ENCODE assay signal across 23 cellular contexts in the genomic region with DNA sequence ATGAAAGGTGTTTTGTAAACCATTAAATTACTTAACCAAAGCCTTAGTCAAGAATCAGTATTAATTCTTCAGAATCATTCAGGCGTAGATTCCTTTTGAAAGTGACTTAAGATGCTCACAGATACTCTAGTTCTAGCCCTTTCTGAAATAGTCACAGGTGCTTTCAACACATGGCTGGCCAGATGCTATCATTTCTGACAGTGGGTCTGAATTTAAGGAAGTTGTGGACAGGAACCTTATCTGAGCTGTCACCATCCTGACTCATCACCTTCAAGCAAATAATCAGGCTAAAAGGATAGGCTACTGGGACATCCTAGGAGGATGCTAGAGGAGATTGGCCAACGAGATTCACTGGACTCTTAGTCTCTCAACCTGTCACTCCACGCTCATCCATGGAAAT.
DNase-seq lines count a peak whose midpoint lies in the region; ATAC-seq and TF ChIP-seq lines count a peak whose summit lies in the region.
"Had no signal": no experiment of that assay in that cellular context is flagged by ENCODE, and none has a peak within 500 bp of the region (broad histone marks: within the 10 kb centered on the region; RNA-seq: fewer than 3 reads in every experiment).

No MANE protein-coding gene starts in this region.

- DNase-seq in NOMO-1 treated with DMSO at 0.1 percent for 48 hours (lab: John Stamatoyannopoulos, UW; ENCODE audit: unreplicated experiment) (peak; percentile 80), nephron progenitor cell (no peak), HPDE6-E6E7 (ENCODE audit: extremely low spot score) (no peak)
- no peak for DNase-seq in naive thymus-derived CD4-positive, alpha-beta T cell
- DNase-seq: activated CD8-positive, alpha-beta T cell treated with anti-CD3 and anti-CD28 coated beads, Interleukin-2, amount 10 ng/mL, durations not matched to agents 7 days and 5 days; activated T-cell treated with anti-CD3 and anti-CD28 coated beads for 4 hours; CD4-positive, CD25-positive, alpha-beta regulatory T cell; cerebellar nuclear complex; dorsolateral prefrontal cortex; glutamatergic neuron; lower lobe of right lung; NCI-H1417 treated with DMSO at 0.1 percent for 48 hours; NCI-H2081 treated with DMSO at 0.1 percent for 48 hours; NCI-H345; SHP77 treated with DMSO at 0.1 percent for 48 hours; stimulated activated CD8-positive, alpha-beta memory T cell treated with anti-CD3 and anti-CD28 coated beads, Interleukin-4, amount 100 ng/mL, for 48 hours; T-helper 1 cell; upper lobe of left lung had no signal

- CTCF ChIA-PET in naive thymus-derived CD4-positive, alpha-beta T cell (lab: Charles Lee) = no interaction called here

- intact Hi-C loops in naive thymus-derived CD4-positive, alpha-beta T cell (cut with micrococcal nuclease) = no loop called here

- POLR2A ChIA-PET in naive thymus-derived CD4-positive, alpha-beta T cell (lab: Charles Lee) = no interaction called here

- no peaks in the 10 kb centered on the region for H3K36me3 Mint-ChIP-seq in naive thymus-derived CD4-positive, alpha-beta T cell
- no peaks in the 10 kb centered on the region for H3K36me3 Mint-ChIP-seq in nephron progenitor cell (ENCODE audit: low read depth)
- H3K36me3 Mint-ChIP-seq: CD4-positive, CD25-positive, alpha-beta regulatory T cell; neural progenitor cell had no signal

- H3K27me3 ChIP-seq in naive thymus-derived CD4-positive, alpha-beta T cell (ENCODE audit: control insufficient read depth in 2 of 2, insufficient read depth in 2 of 2, low read length in 2 of 2) = no peaks in the 10 kb centered on the region
- H3K27me3 ChIP-seq: neural progenitor cell, upper lobe of left lung had no signal

- H3K27ac ChIP-seq in naive thymus-derived CD4-positive, alpha-beta T cell (ENCODE audit: low read depth, low read length) = no peak overlapping the region
- H3K27ac ChIP-seq: dorsolateral prefrontal cortex, lower lobe of right lung, neural progenitor cell, upper lobe of left lung had no signal

- H3K4me1 ChIP-seq in naive thymus-derived CD4-positive, alpha-beta T cell (ENCODE audit: control insufficient read depth in 2 of 2, insufficient read depth in 2 of 2, low read length in 2 of 2) = no peaks in the 10 kb centered on the region
- H3K4me1 ChIP-seq: lower lobe of right lung, neural progenitor cell, upper lobe of left lung had no signal

- H3K9me3 ChIP-seq in naive thymus-derived CD4-positive, alpha-beta T cell (ENCODE audit: control insufficient read depth in 2 of 3, low read length in 3 of 3) = no peaks in the 10 kb centered on the region
- H3K9me3 ChIP-seq: lower lobe of right lung, upper lobe of left lung had no signal

- H3K27ac Mint-ChIP-seq in naive thymus-derived CD4-positive, alpha-beta T cell = no peak overlapping the region
- H3K27ac Mint-ChIP-seq in nephron progenitor cell = no peak overlapping the region
- H3K27ac Mint-ChIP-seq: activated CD8-positive, alpha-beta T cell treated with anti-CD3 and anti-CD28 coated beads, Interleukin-2, amount 10 ng/mL, durations not matched to agents 7 days and 5 days; CD4-positive, CD25-positive, alpha-beta regulatory T cell; neural progenitor cell had no signal

- no peak overlapping the region for H3K4me3 Mint-ChIP-seq in naive thymus-derived CD4-positive, alpha-beta T cell
- no peak overlapping the region for H3K4me3 Mint-ChIP-seq in nephron progenitor cell
- H3K4me3 Mint-ChIP-seq: activated CD8-positive, alpha-beta T cell treated with anti-CD3 and anti-CD28 coated beads, Interleukin-2, amount 10 ng/mL, durations not matched to agents 7 days and 5 days; CD4-positive, CD25-positive, alpha-beta regulatory T cell; neural progenitor cell had no signal

- peaks cover 0 to 3% (median 0%) of the 10 kb centered on the region in 11 donors for H3K9me3 Mint-ChIP-seq in naive thymus-derived CD4-positive, alpha-beta T cell
- H3K9me3 Mint-ChIP-seq in nephron progenitor cell = no peaks in the 10 kb centered on the region
- H3K9me3 Mint-ChIP-seq: neural progenitor cell had no signal

- H3K27me3 Mint-ChIP-seq in naive thymus-derived CD4-positive, alpha-beta T cell = peaks cover 0 to 7% (median 6%) of the 10 kb centered on the region in 5 donors
- peaks cover 12% of the 10 kb centered on the region for H3K27me3 Mint-ChIP-seq in nephron progenitor cell (ENCODE audit: low read depth, poor library complexity)

- ATAC-seq in GM19467 (IDR thresholded peaks at IDR 0.05; ENCODE audit: unreplicated experiment) (peak; percentile 68), HG03103 (IDR thresholded peaks at IDR 0.05; ENCODE audit: low read depth, unreplicated experiment) (peak; percentile 70), HG03025 (IDR thresholded peaks at IDR 0.05; ENCODE audit: low FRiP score, unreplicated experiment) (no peak), GM18858 (IDR thresholded peaks at IDR 0.05; ENCODE audit: unreplicated experiment) (no peak)
- ATAC-seq in naive thymus-derived CD4-positive, alpha-beta T cell = peak; percentile 73
- ATAC-seq: activated CD8-positive, alpha-beta T cell treated with anti-CD3 and anti-CD28 coated beads, Interleukin-2, amount 10 ng/mL, durations not matched to agents 7 days and 5 days; lower lobe of right lung had no signal

- no peak for TF ChIP-seq CTCF in nephron progenitor cell (IDR thresholded peaks at IDR 0.05)

- no peak overlapping the region for H3K4me3 ChIP-seq in naive thymus-derived CD4-positive, alpha-beta T cell (ENCODE audit: low read length)
- H3K4me3 ChIP-seq: dorsolateral prefrontal cortex, lower lobe of right lung, neural progenitor cell, upper lobe of left lung had no signal

- no peaks in the 10 kb centered on the region for H3K4me1 Mint-ChIP-seq in naive thymus-derived CD4-positive, alpha-beta T cell
- peaks cover 26% of the 10 kb centered on the region for H3K4me1 Mint-ChIP-seq in nephron progenitor cell
- H3K4me1 Mint-ChIP-seq: CD4-positive, CD25-positive, alpha-beta regulatory T cell had no signal

- H3K36me3 ChIP-seq in naive thymus-derived CD4-positive, alpha-beta T cell (ENCODE audit: control insufficient read depth in 2 of 3, insufficient read depth in 3 of 3, low read length in 3 of 3) = no peaks in the 10 kb centered on the region
- H3K36me3 ChIP-seq: lower lobe of right lung, neural progenitor cell, upper lobe of left lung had no signal

Comparison
In these comparisons a context has a peak if more than half of its experiments do, and no peak if none do; other contexts are left out.
1. ATAC-seq: peak in GM19467 (single experiment), HG03103 (single experiment) and naive thymus-derived CD4-positive, alpha-beta T cell (single experiment); none in HG03025 (single experiment) and GM18858 (single experiment).